ENCODE assay signal across 37 cellular contexts in the genomic region with DNA sequence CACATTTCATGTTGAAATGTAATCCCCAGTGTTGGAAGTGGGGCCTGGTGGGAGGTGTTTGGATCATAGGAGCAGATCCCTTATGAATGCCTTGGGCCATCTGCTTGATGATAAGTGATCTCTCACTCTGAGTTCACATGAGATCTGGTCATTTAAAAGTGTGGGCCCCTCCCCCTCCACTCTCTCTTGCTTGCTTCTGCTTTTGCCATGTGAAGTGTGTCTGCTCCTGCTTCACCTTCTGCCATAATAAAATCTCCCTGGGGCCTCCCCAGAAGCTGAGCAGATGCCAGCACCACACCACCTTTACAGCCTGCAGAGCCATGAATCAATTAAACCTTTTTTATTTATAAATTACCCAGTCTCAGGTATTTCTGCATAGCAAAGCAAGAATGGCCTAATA. TPM values are rescaled to one million over a fixed set of nuclear protein-coding genes. Genes with fewer than 3 reads are reported as not detected.
A peak's percentile ranks its signal among the peaks of the same experiment; 100 is the strongest.
DNase-seq lines count a peak whose midpoint lies in the region; ATAC-seq and TF ChIP-seq lines count a peak whose summit lies in the region.
"Had no signal": no experiment of that assay in that cellular context is flagged by ENCODE, and none has a peak within 500 bp of the region (broad histone marks: within the 10 kb centered on the region; RNA-seq: fewer than 3 reads in every experiment).

No MANE protein-coding gene starts in this region.

- H3K4me2 ChIP-seq in OCI-LY3 (ENCODE audit: low read length), result peak overlapping the region; percentile 59
- H3K4me2 ChIP-seq: BLaER1, hepatocyte had no signal

- H3K27ac ChIP-seq in OCI-LY3 (ENCODE audit: low read length), result peak overlapping the region; percentile 87
- no peak overlapping the region for H3K27ac ChIP-seq in gastroesophageal sphincter
- H3K27ac ChIP-seq: BLaER1, hepatocyte, lower lobe of right lung, pancreas, SK-N-MC had no signal

- peaks cover 47% of the 10 kb centered on the region for H3K4me1 Mint-ChIP-seq in CD14-positive monocyte
- H3K4me1 Mint-ChIP-seq in dendritic cell treated with granulocyte-macrophage colony-stimulating factor and Interleukin-4, amounts not matched to agents 40 ng/mL and 50 ng/mL, for 4 days (ENCODE audit: low read depth), result peaks cover 42% of the 10 kb centered on the region
- H3K4me1 Mint-ChIP-seq: brain had no signal

- H3K36me3 Mint-ChIP-seq in CD14-positive monocyte, result no peaks in the 10 kb centered on the region
- no peaks in the 10 kb centered on the region for H3K36me3 Mint-ChIP-seq in dendritic cell treated with granulocyte-macrophage colony-stimulating factor and Interleukin-4, amounts not matched to agents 40 ng/mL and 50 ng/mL, for 4 days (ENCODE audit: low read depth)
- H3K36me3 Mint-ChIP-seq: activated CD4-positive, alpha-beta memory T cell treated with anti-CD3 and anti-CD28 coated beads for 36 hours; brain; type B pancreatic cell had no signal

- peaks cover 0 to 6% (median 0%) of the 10 kb centered on the region in 7 donors for H3K9me3 Mint-ChIP-seq in CD14-positive monocyte
- no peaks in the 10 kb centered on the region for H3K9me3 Mint-ChIP-seq in dendritic cell treated with granulocyte-macrophage colony-stimulating factor and Interleukin-4, amounts not matched to agents 40 ng/mL and 50 ng/mL, for 4 days

- peak overlapping the region in 1 of 2 donors; percentile 21 for H3K4me3 Mint-ChIP-seq in CD14-positive monocyte
- H3K4me3 Mint-ChIP-seq in dendritic cell treated with granulocyte-macrophage colony-stimulating factor and Interleukin-4, amounts not matched to agents 40 ng/mL and 50 ng/mL, for 4 days, result no peak overlapping the region
- H3K4me3 Mint-ChIP-seq: activated CD4-positive, alpha-beta memory T cell treated with anti-CD3 and anti-CD28 coated beads for 36 hours; activated naive CD4-positive, alpha-beta T cell treated with anti-CD3 and anti-CD28 coated beads for 36 hours; brain; T-helper 17 cell; type B pancreatic cell had no signal

- H3K27me3 ChIP-seq in OCI-LY3 (ENCODE audit: low read depth, low read length) (no peaks in the 10 kb centered on the region), gastroesophageal sphincter (no peaks in the 10 kb centered on the region)
- H3K27me3 ChIP-seq: BLaER1, hepatocyte, pancreas had no signal

- no peak for TF ChIP-seq POLR2A in gastroesophageal sphincter (IDR thresholded peaks at IDR 0.05)

- H3K27me3 Mint-ChIP-seq in CD14-positive monocyte (ENCODE audit: low read depth in 3 of 3), result peaks cover 1 to 4% (median 3%) of the 10 kb centered on the region in 3 donors
- no peaks in the 10 kb centered on the region for H3K27me3 Mint-ChIP-seq in dendritic cell treated with granulocyte-macrophage colony-stimulating factor and Interleukin-4, amounts not matched to agents 40 ng/mL and 50 ng/mL, for 4 days
- H3K27me3 Mint-ChIP-seq: activated CD4-positive, alpha-beta memory T cell treated with anti-CD3 and anti-CD28 coated beads for 36 hours; T-helper 17 cell; type B pancreatic cell had no signal

- H3K9me3 ChIP-seq in OCI-LY3 (ENCODE audit: insufficient read depth, low read length) (peaks cover 4% of the 10 kb centered on the region; the same call in 1 of the 2 replicates), gastroesophageal sphincter (peaks cover 0 to 11% (median 0%) of the 10 kb centered on the region in 3 donors)
- H3K9me3 ChIP-seq: pancreas had no signal

- peak overlapping the region in 6 of 7 donors; percentile 55 to 94 (median 70) for H3K27ac Mint-ChIP-seq in CD14-positive monocyte
- peak overlapping the region; percentile 26 for H3K27ac Mint-ChIP-seq in dendritic cell treated with granulocyte-macrophage colony-stimulating factor and Interleukin-4, amounts not matched to agents 40 ng/mL and 50 ng/mL, for 4 days
- H3K27ac Mint-ChIP-seq: activated CD4-positive, alpha-beta memory T cell treated with anti-CD3 and anti-CD28 coated beads for 36 hours; activated naive CD4-positive, alpha-beta T cell treated with anti-CD3 and anti-CD28 coated beads for 36 hours; brain; T-helper 17 cell; type B pancreatic cell had no signal

- H3K4me3 ChIP-seq in OCI-LY3 (ENCODE audit: low read length), result peak overlapping the region; percentile 10; the same call in 1 of the 2 replicates
- H3K4me3 ChIP-seq in gastroesophageal sphincter, result no peak overlapping the region
- H3K4me3 ChIP-seq: BLaER1, hepatocyte, lower lobe of right lung, mucosa of descending colon, pancreas, SK-N-MC had no signal

- DNase-seq in CD14-positive monocyte (ENCODE audit: low spot score) (no peak), KBM-7 (peak; percentile 24), NCI-H146 (lab: John Stamatoyannopoulos, UW) (no peak), NCI-H2196 treated with DMSO at 0.1 percent for 48 hours (lab: John Stamatoyannopoulos, UW; ENCODE audit: unreplicated experiment) (no peak), inferior parietal cortex (ENCODE audit: extremely low spot score) (no peak)
- DNase-seq: activated CD4-positive, alpha-beta memory T cell treated with anti-CD3 and anti-CD28 coated beads for 36 hours; activated CD4-positive, CD25-positive, alpha-beta regulatory T cell treated with anti-CD3 and anti-CD28 coated beads, Interleukin-2, amount 50 U/mL, for 72 hours; activated CD8-positive, alpha-beta memory T cell treated with anti-CD3 and anti-CD28 coated beads, Interleukin-2, amount 50 U/mL, for 48 hours; activated naive CD4-positive, alpha-beta T cell treated with anti-CD3 and anti-CD28 coated beads for 36 hours; DMS79 treated with DMSO at 0.1 percent for 48 hours; GDM1; Karpas-422; lower lobe of right lung; NCI-H1048; NCI-H1694 treated with DMSO at 0.1 percent for 48 hours; NCI-H226; NCI-H774; pancreas; PC-3; retina; stimulated activated naive CD4-positive, alpha-beta T cell; T-helper 17 cell had no signal

- no peaks in the 10 kb centered on the region for H3K79me2 ChIP-seq in OCI-LY3 (ENCODE audit: low read length)
- H3K79me2 ChIP-seq: hepatocyte had no signal

- H3K4me1 ChIP-seq in OCI-LY3 (ENCODE audit: low read length), result peaks cover 61% of the 10 kb centered on the region
- no peaks in the 10 kb centered on the region for H3K4me1 ChIP-seq in gastroesophageal sphincter
- H3K4me1 ChIP-seq: lower lobe of right lung, pancreas had no signal

- in situ Hi-C loops in KBM-7 (cut with MboI; ENCODE audit: low pct_unique_long_range_greater_than_20kb, low sequenced_read_pairs), result no loop called here

- no peaks in the 10 kb centered on the region for H4K20me1 ChIP-seq in OCI-LY3 (ENCODE audit: insufficient read depth, low read length)
- H4K20me1 ChIP-seq: BLaER1 had no signal

- intact Hi-C loops in CD14-positive monocyte (cut with micrococcal nuclease), result no loop called here
- intact Hi-C loops in dendritic cell treated with granulocyte-macrophage colony-stimulating factor and Interleukin-4, amounts not matched to agents 40 ng/mL and 50 ng/mL, for 4 days (cut with micrococcal nuclease), result no loop called here

- ATAC-seq in gastroesophageal sphincter, result no peak
- ATAC-seq: HCT116, lower lobe of right lung, mucosa of descending colon, pancreas, PC-3, T-helper 17 cell had no signal

- TF ChIP-seq EP300 in gastroesophageal sphincter (IDR thresholded peaks at IDR 0.05), result no peak

- no peak for TF ChIP-seq CTCF in CD14-positive monocyte (IDR thresholded peaks at IDR 0.05)
- TF ChIP-seq CTCF in OCI-LY3 (IDR thresholded peaks at IDR 0.05; ENCODE audit: low read depth, low read length), result no peak
- TF ChIP-seq CTCF in gastroesophageal sphincter (IDR thresholded peaks at IDR 0.05), result no peak

- peaks cover 21% of the 10 kb centered on the region for H3K36me3 ChIP-seq in OCI-LY3 (replicated peaks; ENCODE audit: low read depth, low read length)
- H3K36me3 ChIP-seq in gastroesophageal sphincter, result no peaks in the 10 kb centered on the region
- H3K36me3 ChIP-seq: BLaER1, lower lobe of right lung, pancreas had no signal

- H3K9ac ChIP-seq in OCI-LY3 (ENCODE audit: low read length), result peak overlapping the region; percentile 46; the same call in 1 of the 2 replicates
- H3K9ac ChIP-seq: BLaER1 had no signal

- H2AFZ ChIP-seq in OCI-LY3 (ENCODE audit: low read depth, low read length), result no peak overlapping the region
- H2AFZ ChIP-seq: hepatocyte had no signal

RNA-seq across cellular contexts. Expression of a gene that starts 14.2 kb away (rescaled TPM):
- not detected for polyA plus RNA-seq in CD14-positive monocyte
- total RNA-seq in gastroesophageal sphincter, result not detected
- total RNA-seq: activated CD4-positive, alpha-beta memory T cell treated with anti-CD3 and anti-CD28 coated beads for 36 hours; activated naive CD4-positive, alpha-beta T cell treated with anti-CD3 and anti-CD28 coated beads for 36 hours; chondrocyte; endothelial cell of umbilical vein; frontal cortex; hepatocyte; lower lobe of right lung; mucosa of descending colon; pancreas; PC-3; skeletal muscle tissue; T-helper 17 cell had no signal
- polyA plus RNA-seq: endothelial cell of umbilical vein, hepatocyte, neural cell, pancreas had no signal
